17 cellular contexts compared by ENCODE assay signal in the genomic region with DNA sequence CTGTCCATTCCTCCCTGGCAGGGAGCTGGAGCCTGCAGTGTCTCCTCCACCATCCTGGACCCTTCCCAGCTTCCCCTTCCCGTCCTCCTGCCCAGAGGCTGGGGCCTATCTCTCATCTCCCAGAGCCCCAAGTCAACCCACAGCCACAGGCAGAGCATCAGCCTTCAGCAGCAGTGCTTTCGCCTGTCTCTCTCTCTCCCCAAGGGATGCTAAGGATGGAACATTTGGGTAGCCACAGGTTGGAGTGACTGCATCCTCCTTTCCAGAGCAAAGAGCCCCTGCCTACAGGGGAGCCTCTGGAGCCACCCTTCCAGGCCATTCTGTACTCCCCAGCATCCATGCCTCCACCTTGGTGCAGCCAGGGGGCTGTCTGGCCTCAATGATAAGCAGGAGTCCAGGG. TPM values are rescaled to one million over a fixed set of nuclear protein-coding genes. Genes with fewer than 3 reads are reported as not detected.
DNase-seq lines count a peak whose midpoint lies in the region; ATAC-seq and TF ChIP-seq lines count a peak whose summit lies in the region.
"Had no signal": no experiment of that assay in that cellular context is flagged by ENCODE, and none has a peak within 500 bp of the region (broad histone marks: within the 10 kb centered on the region; RNA-seq: fewer than 3 reads in every experiment).

No MANE protein-coding gene starts in this region.

- H3K4me1 Mint-ChIP-seq in natural killer cell treated with Interleukin-12 subunit alpha and Interleukin-12 subunit beta and Interleukin-15 and Interleukin-18, amount 100 ng/mL, for 72 hours (ENCODE audit: low read depth in 2 of 2), result peaks cover 22 to 29% of the 10 kb centered on the region in 2 donors
- H3K4me1 Mint-ChIP-seq in natural killer cell (peaks cover 45 to 50% of the 10 kb centered on the region in 2 donors), nephron progenitor cell (peaks cover 32% of the 10 kb centered on the region)
- H3K4me1 Mint-ChIP-seq in activated T-helper 17 cell treated with anti-CD3 and anti-CD28 coated beads, Interleukin-2, amount 50 U/mL, for 72 hours, result peaks cover 18% of the 10 kb centered on the region
- peaks cover 41% of the 10 kb centered on the region for H3K4me1 Mint-ChIP-seq in stimulated activated effector memory CD8-positive, alpha-beta T cell treated with anti-CD3 and anti-CD28 coated beads, Interleukin-12 subunit alpha, Interleukin-12 subunit beta, amount 100 ng/mL, for 72 hours

- peaks cover 14% of the 10 kb centered on the region for H3K36me3 Mint-ChIP-seq in natural killer cell treated with Interleukin-12 subunit alpha and Interleukin-12 subunit beta and Interleukin-15 and Interleukin-18, amount 100 ng/mL, for 72 hours
- H3K36me3 Mint-ChIP-seq in natural killer cell (peaks cover 8% of the 10 kb centered on the region), nephron progenitor cell (ENCODE audit: low read depth) (peaks cover 8% of the 10 kb centered on the region)
- peaks cover 62% of the 10 kb centered on the region for H3K36me3 Mint-ChIP-seq in activated T-helper 17 cell treated with anti-CD3 and anti-CD28 coated beads, Interleukin-2, amount 50 U/mL, for 72 hours (ENCODE audit: low read depth)
- peaks cover 53% of the 10 kb centered on the region for H3K36me3 Mint-ChIP-seq in stimulated activated effector memory CD8-positive, alpha-beta T cell treated with anti-CD3 and anti-CD28 coated beads, Interleukin-12 subunit alpha, Interleukin-12 subunit beta, amount 100 ng/mL, for 72 hours

- DNase-seq in natural killer cell treated with Interleukin-12 subunit alpha and Interleukin-12 subunit beta and Interleukin-15 and Interleukin-18, amount 100 ng/mL, for 72 hours (ENCODE audit: low spot score), result peak; percentile 34
- no peak for DNase-seq in natural killer cell
- DNase-seq in nephron progenitor cell, result no peak
- DNase-seq in stimulated activated effector memory CD8-positive, alpha-beta T cell treated with anti-CD3 and anti-CD28 coated beads, Interleukin-12 subunit alpha, Interleukin-12 subunit beta, amount 100 ng/mL, for 72 hours (ENCODE audit: low spot score in 2 of 2), result no peak
- DNase-seq in NCI-H524 (lab: John Stamatoyannopoulos, UW), result no peak
- no peak for DNase-seq in DMS 273 treated with DMSO at 0.1 percent for 48 hours (lab: John Stamatoyannopoulos, UW)
- DNase-seq: C1 segment of cervical spinal cord; CD4-positive, alpha-beta memory T cell; DMS153; DMS79 treated with DMSO at 0.1 percent for 48 hours; EL; GOT3; H9; HFFc6 had no signal

- no peaks in the 10 kb centered on the region for H3K27me3 Mint-ChIP-seq in natural killer cell treated with Interleukin-12 subunit alpha and Interleukin-12 subunit beta and Interleukin-15 and Interleukin-18, amount 100 ng/mL, for 72 hours
- no peaks in the 10 kb centered on the region for H3K27me3 Mint-ChIP-seq in natural killer cell (ENCODE audit: low read depth in 2 of 2)
- no peaks in the 10 kb centered on the region for H3K27me3 Mint-ChIP-seq in activated T-helper 17 cell treated with anti-CD3 and anti-CD28 coated beads, Interleukin-2, amount 50 U/mL, for 72 hours
- H3K27me3 Mint-ChIP-seq in nephron progenitor cell (ENCODE audit: low read depth, poor library complexity), result peaks cover 34% of the 10 kb centered on the region
- H3K27me3 Mint-ChIP-seq: B cell; CD4-positive, alpha-beta memory T cell had no signal

- H3K9me3 Mint-ChIP-seq in natural killer cell treated with Interleukin-12 subunit alpha and Interleukin-12 subunit beta and Interleukin-15 and Interleukin-18, amount 100 ng/mL, for 72 hours, result no peaks in the 10 kb centered on the region
- H3K9me3 Mint-ChIP-seq in natural killer cell (no peaks in the 10 kb centered on the region), nephron progenitor cell (peaks cover 19% of the 10 kb centered on the region)
- no peaks in the 10 kb centered on the region for H3K9me3 Mint-ChIP-seq in activated T-helper 17 cell treated with anti-CD3 and anti-CD28 coated beads, Interleukin-2, amount 50 U/mL, for 72 hours
- peaks cover 2% of the 10 kb centered on the region for H3K9me3 Mint-ChIP-seq in stimulated activated effector memory CD8-positive, alpha-beta T cell treated with anti-CD3 and anti-CD28 coated beads, Interleukin-12 subunit alpha, Interleukin-12 subunit beta, amount 100 ng/mL, for 72 hours

- no peak overlapping the region for H3K4me3 Mint-ChIP-seq in natural killer cell treated with Interleukin-12 subunit alpha and Interleukin-12 subunit beta and Interleukin-15 and Interleukin-18, amount 100 ng/mL, for 72 hours
- H3K4me3 Mint-ChIP-seq in natural killer cell (no peak overlapping the region), nephron progenitor cell (no peak overlapping the region)
- H3K4me3 Mint-ChIP-seq in activated T-helper 17 cell treated with anti-CD3 and anti-CD28 coated beads, Interleukin-2, amount 50 U/mL, for 72 hours, result no peak overlapping the region
- no peak overlapping the region for H3K4me3 Mint-ChIP-seq in stimulated activated effector memory CD8-positive, alpha-beta T cell treated with anti-CD3 and anti-CD28 coated beads, Interleukin-12 subunit alpha, Interleukin-12 subunit beta, amount 100 ng/mL, for 72 hours
- H3K4me3 Mint-ChIP-seq: B cell, H9, HFFc6 had no signal

- no peak for ATAC-seq in natural killer cell treated with Interleukin-12 subunit alpha and Interleukin-12 subunit beta and Interleukin-15 and Interleukin-18, amount 100 ng/mL, for 72 hours
- ATAC-seq in natural killer cell (no peak), GM21723 (IDR thresholded peaks at IDR 0.05; ENCODE audit: unreplicated experiment) (no peak)
- ATAC-seq in activated T-helper 17 cell treated with anti-CD3 and anti-CD28 coated beads, Interleukin-2, amount 50 U/mL, for 72 hours (replicated peaks), result no peak
- no peak for ATAC-seq in stimulated activated effector memory CD8-positive, alpha-beta T cell treated with anti-CD3 and anti-CD28 coated beads, Interleukin-12 subunit alpha, Interleukin-12 subunit beta, amount 100 ng/mL, for 72 hours

- intact Hi-C loops in natural killer cell (cut with micrococcal nuclease), result no loop called here

- peak overlapping the region in 1 of 2 donors; percentile 76 for H3K27ac Mint-ChIP-seq in natural killer cell treated with Interleukin-12 subunit alpha and Interleukin-12 subunit beta and Interleukin-15 and Interleukin-18, amount 100 ng/mL, for 72 hours
- H3K27ac Mint-ChIP-seq in natural killer cell (peak overlapping the region in 1 of 2 donors; percentile 63), nephron progenitor cell (peak overlapping the region; percentile 39)
- H3K27ac Mint-ChIP-seq in activated T-helper 17 cell treated with anti-CD3 and anti-CD28 coated beads, Interleukin-2, amount 50 U/mL, for 72 hours, result peak overlapping the region; percentile 80
- H3K27ac Mint-ChIP-seq in stimulated activated effector memory CD8-positive, alpha-beta T cell treated with anti-CD3 and anti-CD28 coated beads, Interleukin-12 subunit alpha, Interleukin-12 subunit beta, amount 100 ng/mL, for 72 hours, result peak overlapping the region; percentile 89
- H3K27ac Mint-ChIP-seq: B cell, H9, HFFc6 had no signal

- TF ChIP-seq CTCF in natural killer cell (IDR thresholded peaks at IDR 0.05), result no peak
- TF ChIP-seq CTCF in nephron progenitor cell (IDR thresholded peaks at IDR 0.05), result no peak

RNA-seq across cellular contexts. Expression of gene PLCB2, which starts 4.2 kb away (rescaled TPM):
- 100 to 1,000 TPM in 1 of 2 donors, 10 to 100 TPM in 1; 90.5 to 109 TPM for total RNA-seq in natural killer cell treated with Interleukin-12 subunit alpha and Interleukin-12 subunit beta and Interleukin-15 and Interleukin-18, amount 100 ng/mL, for 72 hours
- 100 to 1,000 TPM; 345 to 440 (median 432) TPM for total RNA-seq in natural killer cell
- 100 to 1,000 TPM; 111 to 116 TPM for total RNA-seq in activated T-helper 17 cell treated with anti-CD3 and anti-CD28 coated beads, Interleukin-2, amount 50 U/mL, for 72 hours

RNA-seq across cellular contexts. Expression of gene INAFM2, which starts 19.9 kb away (rescaled TPM):
- total RNA-seq in natural killer cell treated with Interleukin-12 subunit alpha and Interleukin-12 subunit beta and Interleukin-15 and Interleukin-18, amount 100 ng/mL, for 72 hours, result 10 to 100 TPM; 16.7 to 17.5 TPM
- total RNA-seq in natural killer cell, result 10 to 100 TPM; 14.0 to 21.7 (median 15.1) TPM
- total RNA-seq in activated T-helper 17 cell treated with anti-CD3 and anti-CD28 coated beads, Interleukin-2, amount 50 U/mL, for 72 hours, result 10 to 100 TPM; 10.8 to 11.0 TPM

RNA-seq across cellular contexts. Expression of gene ANKRD63, which starts 20.7 kb away (rescaled TPM):
- total RNA-seq in natural killer cell treated with Interleukin-12 subunit alpha and Interleukin-12 subunit beta and Interleukin-15 and Interleukin-18, amount 100 ng/mL, for 72 hours, result not detected
- total RNA-seq in natural killer cell, result not detected
- not detected for total RNA-seq in activated T-helper 17 cell treated with anti-CD3 and anti-CD28 coated beads, Interleukin-2, amount 50 U/mL, for 72 hours
- total RNA-seq: CD4-positive, alpha-beta memory T cell; HFFc6 had no signal

RNA-seq across cellular contexts. Expression of gene CCDC9B, which starts 37.2 kb away (rescaled TPM):
- total RNA-seq in natural killer cell treated with Interleukin-12 subunit alpha and Interleukin-12 subunit beta and Interleukin-15 and Interleukin-18, amount 100 ng/mL, for 72 hours, result under 1 TPM; 0.29 to 0.47 TPM
- 1 to 10 TPM; 4.4 to 5.3 (median 4.7) TPM for total RNA-seq in natural killer cell
- 1 to 10 TPM in 1 of 2 donors, under 1 TPM in 1; 0.78 to 2.7 TPM for total RNA-seq in activated T-helper 17 cell treated with anti-CD3 and anti-CD28 coated beads, Interleukin-2, amount 50 U/mL, for 72 hours

RNA-seq across cellular contexts. Expression of gene PHGR1, which starts 47.3 kb away (rescaled TPM):
- total RNA-seq in natural killer cell treated with Interleukin-12 subunit alpha and Interleukin-12 subunit beta and Interleukin-15 and Interleukin-18, amount 100 ng/mL, for 72 hours, result not detected
- total RNA-seq in natural killer cell, result not detected
- total RNA-seq in activated T-helper 17 cell treated with anti-CD3 and anti-CD28 coated beads, Interleukin-2, amount 50 U/mL, for 72 hours, result not detected
- total RNA-seq: B cell; CD4-positive, alpha-beta memory T cell; H9; HFFc6 had no signal
